10 cellular contexts compared by ENCODE assay signal in genomic region chr4:153485860-153486259, GRCh38. TPM values are rescaled to one million over a fixed set of nuclear protein-coding genes. Genes with fewer than 3 reads are reported as not detected.
DNase-seq lines count a peak whose midpoint lies in the region; ATAC-seq, FAIRE-seq and TF ChIP-seq lines count a peak whose summit lies in the region.
"Had no signal": no experiment of that assay in that cellular context is flagged by ENCODE, and none has a peak within 500 bp of the region (broad histone marks: within the 10 kb centered on the region; RNA-seq: fewer than 3 reads in every experiment).

No MANE protein-coding gene starts in this region.

- BruUV-seq in HCT116 (replicated peaks; lab: Mats Ljungman, UMichigan), result no TSS peak

- H3K9me2 ChIP-seq in HCT116 (ENCODE audit: insufficient read depth), result no peaks in the 10 kb centered on the region

- ATAC-seq in CD4-positive, CD25-positive, alpha-beta regulatory T cell (ENCODE audit: low read depth in 2 of 2), result no peak
- peak; percentile 5; the same call in 1 of the 2 replicates for ATAC-seq in HCT116

- no peak overlapping the region for H2AFZ ChIP-seq in HCT116 (ENCODE audit: low read depth, low read length, poor library complexity, severe bottlenecking)
- H2AFZ ChIP-seq in astrocyte (ENCODE audit: low read depth, low read length), result no peak overlapping the region
- no peak overlapping the region for H2AFZ ChIP-seq in neural progenitor cell (replicated peaks)
- H2AFZ ChIP-seq: parathyroid adenoma had no signal

- H3F3A ChIP-seq in neural progenitor cell (ENCODE audit: low read depth), result peaks cover 12% of the 10 kb centered on the region

- H3K4me2 ChIP-seq in HCT116 (ENCODE audit: low read length) (peak overlapping the region; percentile 87), astrocyte (ENCODE audit: low read length) (peak overlapping the region; percentile 77), neural progenitor cell (peak overlapping the region; percentile 11)

- H3K27me3 Mint-ChIP-seq in CD4-positive, CD25-positive, alpha-beta regulatory T cell, result no peaks in the 10 kb centered on the region
- H3K27me3 Mint-ChIP-seq in astrocyte (ENCODE audit: low read depth, unreplicated experiment) (no peaks in the 10 kb centered on the region), neural progenitor cell (ENCODE audit: insufficient read depth, low read depth) (peaks cover under 1% of the 10 kb centered on the region)

- H3K4me3 ChIP-seq in CD4-positive, CD25-positive, alpha-beta regulatory T cell (ENCODE audit: low read depth, low read length), result peak overlapping the region; percentile 47
- H3K4me3 ChIP-seq in HCT116 (replicated peaks in 1 of 2; ENCODE audit: low read depth in 1 of 2, low read length in 2 of 2) (peak overlapping the region in 1 of 2 experiments; percentile 42; a peak in 2 of 4 replicates), astrocyte (ENCODE audit: insufficient read depth, low read depth, low read length) (no peak overlapping the region), neural progenitor cell (no peak overlapping the region), colonic mucosa (no peak overlapping the region)

- RAD21 ChIA-PET in HCT116 (lab: Charles Lee; ENCODE audit: low non-redundant PET in 1 of 2, low total read pairs in 2 of 2, uncharacterized antibody in 2 of 2, unreplicated experiment in 2 of 2), result no interaction called here

- H3K36me3 Mint-ChIP-seq in CD4-positive, CD25-positive, alpha-beta regulatory T cell, result peaks cover 11% of the 10 kb centered on the region
- H3K36me3 Mint-ChIP-seq in astrocyte (ENCODE audit: low read depth, unreplicated experiment) (peaks cover 4% of the 10 kb centered on the region), neural progenitor cell (peaks cover 6% of the 10 kb centered on the region)

- CTCF ChIA-PET in HCT116 (lab: Charles Lee), result interaction anchor here (1.0 to 1.6 kb wide), 2 partner anchors 13 to 53 kb away, joined by 3 to 4 read pairs; no protein-coding TSS in a partner anchor

- H3K36me3 ChIP-seq in CD4-positive, CD25-positive, alpha-beta regulatory T cell (ENCODE audit: control insufficient read depth, insufficient read depth, low read length), result peaks cover 11% of the 10 kb centered on the region
- H3K36me3 ChIP-seq in HCT116 (ENCODE audit: control insufficient read depth in 1 of 2, insufficient read depth in 2 of 2, low read length in 2 of 2) (no peaks in the 10 kb centered on the region), astrocyte (ENCODE audit: insufficient read depth, low read length) (no peaks in the 10 kb centered on the region), neural progenitor cell (no peaks in the 10 kb centered on the region), colonic mucosa (no peaks in the 10 kb centered on the region)

- TF ChIP-seq CTCF in HCT116 (IDR thresholded peaks at IDR 0.05 in 2 of 3, conservative IDR thresholded peaks at IDR 0.05 in 1 of 3; ENCODE audit: borderline replicate concordance in 1 of 3, insufficient read depth in 1 of 3, low read depth in 2 of 3, low read length in 2 of 3) (no peak), astrocyte (IDR thresholded peaks at IDR 0.05; ENCODE audit: insufficient read depth, low read depth, low read length) (no peak), neural progenitor cell (IDR thresholded peaks at IDR 0.05) (no peak), colonic mucosa (IDR thresholded peaks at IDR 0.05) (no peak)

- TF ChIP-seq RAD21 in HCT116 (IDR thresholded peaks at IDR 0.05; ENCODE audit: low read depth), result no peak

- H3K27me3 ChIP-seq in CD4-positive, CD25-positive, alpha-beta regulatory T cell (ENCODE audit: control insufficient read depth, insufficient read depth, low read length), result no peaks in the 10 kb centered on the region
- no peaks in the 10 kb centered on the region for H3K27me3 ChIP-seq in HCT116 (ENCODE audit: insufficient read depth, low read length)
- H3K27me3 ChIP-seq in astrocyte (ENCODE audit: insufficient read depth, low read length), result no peaks in the 10 kb centered on the region
- no peaks in the 10 kb centered on the region for H3K27me3 ChIP-seq in neural progenitor cell
- no peaks in the 10 kb centered on the region for H3K27me3 ChIP-seq in colonic mucosa

- POLR2A ChIA-PET in HCT116 (lab: Charles Lee), result interaction anchor here (0.7 to 2.2 kb wide), 4 partner anchors 9 to 20 kb away, joined by 3 to 11 read pairs (median 4); partner anchors contain the start of gene TMEM131L

- H3K9me3 Mint-ChIP-seq in CD4-positive, CD25-positive, alpha-beta regulatory T cell, result no peaks in the 10 kb centered on the region
- H3K9me3 Mint-ChIP-seq in astrocyte (ENCODE audit: unreplicated experiment) (no peaks in the 10 kb centered on the region), neural progenitor cell (no peaks in the 10 kb centered on the region)

- H3K79me2 ChIP-seq in HCT116 (ENCODE audit: insufficient read depth, low read length), result peaks cover 43% of the 10 kb centered on the region
- H3K79me2 ChIP-seq in astrocyte (ENCODE audit: insufficient read depth, low read length), result peaks cover 27% of the 10 kb centered on the region
- peaks cover 14% of the 10 kb centered on the region for H3K79me2 ChIP-seq in neural progenitor cell (ENCODE audit: low read depth)
- H3K79me2 ChIP-seq: parathyroid adenoma had no signal

- H3K4me1 ChIP-seq in CD4-positive, CD25-positive, alpha-beta regulatory T cell (ENCODE audit: control insufficient read depth, insufficient read depth, low read length, poor library complexity, severe bottlenecking), result peaks cover 86% of the 10 kb centered on the region
- peaks cover 28 to 48% of the 10 kb centered on the region in 2 experiments for H3K4me1 ChIP-seq in HCT116 (ENCODE audit: control insufficient read depth in 1 of 2, insufficient read depth in 2 of 2, low read length in 2 of 2)
- peaks cover 46% of the 10 kb centered on the region for H3K4me1 ChIP-seq in astrocyte (ENCODE audit: insufficient read depth, low read length)
- H3K4me1 ChIP-seq in neural progenitor cell, result peaks cover 38% of the 10 kb centered on the region
- peaks cover 9% of the 10 kb centered on the region for H3K4me1 ChIP-seq in colonic mucosa
- H3K4me1 ChIP-seq: parathyroid adenoma had no signal

- no peak for DNase-seq in CD4-positive, CD25-positive, alpha-beta regulatory T cell
- DNase-seq in HCT116 (ENCODE audit: low read depth, low spot score), result no peak
- DNase-seq in astrocyte (ENCODE audit: low read depth), result no peak
- no peak for DNase-seq in neural progenitor cell (ENCODE audit: low spot score)
- DNase-seq in colonic mucosa, result no peak
- no peak for DNase-seq in stimulated activated CD4-positive, alpha-beta T cell treated with anti-CD3 and anti-CD28 coated beads, Interleukin-2, amount 100 ng/mL, for 24 hours
- DNase-seq in H4 (ENCODE audit: low spot score), result no peak
- DNase-seq in epidermal melanocyte (ENCODE audit: insufficient read length, low spot score), result no peak
- DNase-seq: MV-4-11 had no signal

- intact Hi-C loops in HCT116 (cut with micrococcal nuclease) (no loop called here), colonic mucosa (cut with DNase I) (no loop called here)

- peak overlapping the region; percentile 81 to 90 (median 88) for H3K4me3 Mint-ChIP-seq in CD4-positive, CD25-positive, alpha-beta regulatory T cell
- H3K4me3 Mint-ChIP-seq in astrocyte (ENCODE audit: unreplicated experiment) (no peak overlapping the region), neural progenitor cell (no peak overlapping the region)

- peak overlapping the region; percentile 92 for H3K27ac ChIP-seq in CD4-positive, CD25-positive, alpha-beta regulatory T cell (ENCODE audit: insufficient read depth, low read length, poor library complexity, severe bottlenecking)
- H3K27ac ChIP-seq in HCT116 (ENCODE audit: low read depth, low read length), result peak overlapping the region; percentile 75
- H3K27ac ChIP-seq in astrocyte (ENCODE audit: low read depth, low read length), result peak overlapping the region; percentile 78
- no peak overlapping the region for H3K27ac ChIP-seq in neural progenitor cell
- H3K27ac ChIP-seq in colonic mucosa, result no peak overlapping the region
- H3K27ac ChIP-seq: parathyroid adenoma had no signal

- no peak for FAIRE-seq in astrocyte (lab: Jason Lieb, UNC)

- peak overlapping the region; percentile 95 to 99 (median 98) for H3K27ac Mint-ChIP-seq in CD4-positive, CD25-positive, alpha-beta regulatory T cell
- H3K27ac Mint-ChIP-seq in astrocyte (ENCODE audit: unreplicated experiment), result peak overlapping the region; percentile 85
- H3K27ac Mint-ChIP-seq in neural progenitor cell, result no peak overlapping the region

- peak overlapping the region; percentile 55 for H3K9ac ChIP-seq in HCT116 (ENCODE audit: low read length)
- H3K9ac ChIP-seq in astrocyte (ENCODE audit: low read length), result peak overlapping the region; percentile 50
- H3K9ac ChIP-seq in neural progenitor cell, result no peak overlapping the region
- H3K9ac ChIP-seq in colonic mucosa (ENCODE audit: low read depth in 2 of 2, low read length in 2 of 2), result no peak overlapping the region
- H3K9ac ChIP-seq: parathyroid adenoma had no signal

- H3K4me1 Mint-ChIP-seq in CD4-positive, CD25-positive, alpha-beta regulatory T cell, result peaks cover 36 to 83% (median 73%) of the 10 kb centered on the region in 4 donors
- peaks cover 45% of the 10 kb centered on the region for H3K4me1 Mint-ChIP-seq in astrocyte (ENCODE audit: low read depth, unreplicated experiment)
- H3K4me1 Mint-ChIP-seq in neural progenitor cell, result peaks cover 42% of the 10 kb centered on the region

- TF ChIP-seq POLR2A in HCT116 (IDR thresholded peaks at IDR 0.05; ENCODE audit: borderline replicate concordance, extremely low read depth, insufficient read depth, insufficient read length), result no peak

- H4K20me1 ChIP-seq in HCT116 (ENCODE audit: insufficient read depth), result no peaks in the 10 kb centered on the region
- H4K20me1 ChIP-seq in astrocyte (ENCODE audit: insufficient read depth, low read length), result no peaks in the 10 kb centered on the region
- peaks cover 45% of the 10 kb centered on the region for H4K20me1 ChIP-seq in neural progenitor cell (ENCODE audit: low read depth)

- H3K9me3 ChIP-seq in CD4-positive, CD25-positive, alpha-beta regulatory T cell (ENCODE audit: control insufficient read depth in 2 of 2, low read length in 2 of 2), result no peaks in the 10 kb centered on the region
- no peaks in the 10 kb centered on the region for H3K9me3 ChIP-seq in HCT116 (ENCODE audit: control insufficient read depth in 1 of 2, insufficient read depth in 1 of 2, low read depth in 1 of 2, low read length in 2 of 2)
- no peaks in the 10 kb centered on the region for H3K9me3 ChIP-seq in astrocyte (ENCODE audit: insufficient read depth, low read depth, low read length)
- H3K9me3 ChIP-seq in neural progenitor cell (ENCODE audit: low read depth), result no peaks in the 10 kb centered on the region
- no peaks in the 10 kb centered on the region for H3K9me3 ChIP-seq in colonic mucosa

TF ChIP-seq in HCT116, 20 proteins besides CTCF, POLR2A, EP300 and RAD21 (continues in another document):
- TF ChIP-seq EZH2 (IDR thresholded peaks at IDR 0.05) (no peak), SP1 (IDR thresholded peaks at IDR 0.05; ENCODE audit: low read depth) (no peak)

RNA-seq across cellular contexts. Expression of gene TMEM131L, which starts 19.7 kb away (rescaled TPM):
- 86.4 TPM for total RNA-seq in CD4-positive, CD25-positive, alpha-beta regulatory T cell
- polyA plus RNA-seq in CD4-positive, CD25-positive, alpha-beta regulatory T cell, result 10 to 100 TPM; 35.5 to 48.4 (median 40.1) TPM
- total RNA-seq in HCT116 (2021; ENCODE audit: unreplicated experiment) (19.7 TPM), astrocyte (18.3 and 18.6 TPM in 2 replicates), neural progenitor cell (ENCODE audit: low replicate concordance) (13.7 and 14.8 TPM in 2 replicates), colonic mucosa (1 to 10 TPM; 4.8 to 6.2 TPM)
- polyA plus RNA-seq in HCT116 (2012), result 5.1 and 6.6 TPM in 2 replicates
- 13.5 and 14.2 TPM in 2 replicates for total RNA-seq in H4 (2014; rRNA removed; shearing (Covaris generic))

Comparison
In these comparisons a context has a peak if more than half of its experiments do, and no peak if none do; other contexts are left out.
1. H3K27ac ChIP-seq: peak in CD4-positive, CD25-positive, alpha-beta regulatory T cell (single experiment), HCT116 (single experiment) and astrocyte (single experiment); none in neural progenitor cell (single experiment) and colonic mucosa (single experiment).
2. H3K4me3 Mint-ChIP-seq: peak in CD4-positive, CD25-positive, alpha-beta regulatory T cell (4 of 4); none in astrocyte (single experiment) and neural progenitor cell (single experiment).
3. H3K4me2 ChIP-seq: peak in every context shown above with its lines; median percentile 87 in HCT116; 77 in astrocyte; 11 in neural progenitor cell.
4. H3K9ac ChIP-seq: peak in HCT116 (single experiment) and astrocyte (single experiment); none in neural progenitor cell (single experiment) and colonic mucosa (0 of 2).